Comparison of ENCODE assay signal across 8 cellular contexts in genomic region chr3:71069797-71070196, GRCh38.
A peak's percentile ranks its signal among the peaks of the same experiment; 100 is the strongest.
DNase-seq lines count a peak whose midpoint lies in the region; ATAC-seq and TF ChIP-seq lines count a peak whose summit lies in the region.

No MANE protein-coding gene starts in this region.

- no peaks in the 10 kb centered on the region for H3K36me3 ChIP-seq in neural cell (ENCODE audit: insufficient read depth, low read length)

- H3K9me3 ChIP-seq in AG04450 (ENCODE audit: control insufficient read depth, insufficient read depth, low read length): no peaks in the 10 kb centered on the region; the same call in 1 of the 2 replicates
- H3K9me3 ChIP-seq in neural cell (ENCODE audit: low read length): no peaks in the 10 kb centered on the region

- DNase-seq in AG04450 (ENCODE audit: low read depth, low spot score) (no peak), NCI-H526 (lab: John Stamatoyannopoulos, UW) (peak; percentile 54 to 80), type B pancreatic cell (ENCODE audit: extremely low spot score, unreplicated experiment) (no peak), OCI-M2 (lab: John Stamatoyannopoulos, UW; ENCODE audit: unreplicated experiment) (no peak)
- peak; percentile 80 for DNase-seq in activated CD8-positive, alpha-beta memory T cell treated with anti-CD3 and anti-CD28 coated beads, Interleukin-2, amount 10 ng/mL, durations not matched to agents 7 days and 5 days

- H3K9me2 ChIP-seq in neural cell (ENCODE audit: insufficient read depth, low read length): no peaks in the 10 kb centered on the region

- H3K27ac Mint-ChIP-seq in activated CD8-positive, alpha-beta memory T cell treated with anti-CD3 and anti-CD28 coated beads, Interleukin-2, amount 10 ng/mL, durations not matched to agents 7 days and 5 days: peak overlapping the region; percentile 32
- H3K27ac Mint-ChIP-seq in type B pancreatic cell: peak overlapping the region; percentile 93

- no peaks in the 10 kb centered on the region for H3F3A ChIP-seq in neural cell (ENCODE audit: insufficient read depth, low read length, poor library complexity, severe bottlenecking)

- H3K4me2 ChIP-seq in neural cell (ENCODE audit: low read length): no peak overlapping the region

- TF ChIP-seq CTCF in AG04450 (IDR thresholded peaks at IDR 0.05; ENCODE audit: low read depth, low read length) (peak; percentile 35), neural cell (IDR thresholded peaks at IDR 0.05; ENCODE audit: poor library complexity, severe bottlenecking) (peak; percentile 28), type B pancreatic cell (conservative IDR thresholded peaks at IDR 0.05) (peak; percentile 68)

- H3K4me1 Mint-ChIP-seq in activated CD8-positive, alpha-beta memory T cell treated with anti-CD3 and anti-CD28 coated beads, Interleukin-2, amount 10 ng/mL, durations not matched to agents 7 days and 5 days: peaks cover 43% of the 10 kb centered on the region
- H3K4me1 Mint-ChIP-seq in type B pancreatic cell (ENCODE audit: unreplicated experiment): peaks cover 65% of the 10 kb centered on the region

- no peak for TF ChIP-seq RAD21 in neural cell (conservative IDR thresholded peaks at IDR 0.05)

- no peaks in the 10 kb centered on the region for H3K9me3 Mint-ChIP-seq in activated CD8-positive, alpha-beta memory T cell treated with anti-CD3 and anti-CD28 coated beads, Interleukin-2, amount 10 ng/mL, durations not matched to agents 7 days and 5 days (ENCODE audit: low read depth)
- no peaks in the 10 kb centered on the region for H3K9me3 Mint-ChIP-seq in type B pancreatic cell

- H3K9ac ChIP-seq in neural cell (ENCODE audit: low read length): no peak overlapping the region

- no peaks in the 10 kb centered on the region for H3K36me3 Mint-ChIP-seq in activated CD8-positive, alpha-beta memory T cell treated with anti-CD3 and anti-CD28 coated beads, Interleukin-2, amount 10 ng/mL, durations not matched to agents 7 days and 5 days
- H3K36me3 Mint-ChIP-seq in type B pancreatic cell: peaks cover 6% of the 10 kb centered on the region

- TF ChIP-seq EP300 in neural cell (conservative IDR thresholded peaks at IDR 0.05; ENCODE audit: poor library complexity, severe bottlenecking): no peak

- H3K27me3 ChIP-seq in AG04450 (ENCODE audit: control insufficient read depth, insufficient read depth, low read length) (no peaks in the 10 kb centered on the region), neural cell (ENCODE audit: insufficient read depth, low read depth, low read length) (peaks cover 7% of the 10 kb centered on the region)

- H3K4me3 ChIP-seq in AG04450 (ENCODE audit: low read depth, low read length): no peak overlapping the region
- no peak overlapping the region for H3K4me3 ChIP-seq in neural cell (ENCODE audit: low read length)

- H3K4me3 Mint-ChIP-seq in activated CD8-positive, alpha-beta memory T cell treated with anti-CD3 and anti-CD28 coated beads, Interleukin-2, amount 10 ng/mL, durations not matched to agents 7 days and 5 days: no peak overlapping the region
- H3K4me3 Mint-ChIP-seq in type B pancreatic cell: peak overlapping the region; percentile 76

- H4K20me1 ChIP-seq in neural cell (ENCODE audit: insufficient read depth): no peaks in the 10 kb centered on the region

- H3K79me2 ChIP-seq in neural cell (replicated peaks; ENCODE audit: insufficient read depth, low read length): no peaks in the 10 kb centered on the region

- H3K27ac ChIP-seq in AG04450 (ENCODE audit: low read depth, low read length) (no peak overlapping the region), neural cell (ENCODE audit: low read length) (no peak overlapping the region)

- no peak overlapping the region for H2AFZ ChIP-seq in neural cell (ENCODE audit: low read depth, low read length)

- ATAC-seq in GM19397 (IDR thresholded peaks at IDR 0.05; ENCODE audit: unreplicated experiment) (peak; percentile 41), esophagus mucosa (peak; percentile 94)
- peak; percentile 37 for ATAC-seq in activated CD8-positive, alpha-beta memory T cell treated with anti-CD3 and anti-CD28 coated beads, Interleukin-2, amount 10 ng/mL, durations not matched to agents 7 days and 5 days

- CTCF ChIA-PET in AG04450 (lab: Charles Lee): no interaction called here
- CTCF ChIA-PET in activated CD8-positive, alpha-beta memory T cell treated with anti-CD3 and anti-CD28 coated beads, Interleukin-2, amount 10 ng/mL, durations not matched to agents 7 days and 5 days (lab: Charles Lee): interaction anchor here (1.4 to 1.7 kb wide), 3 partner anchors 9 to 178 kb away, joined by 3 to 5 read pairs (median 4); no protein-coding TSS in a partner anchor

- H3K27me3 Mint-ChIP-seq in activated CD8-positive, alpha-beta memory T cell treated with anti-CD3 and anti-CD28 coated beads, Interleukin-2, amount 10 ng/mL, durations not matched to agents 7 days and 5 days: no peaks in the 10 kb centered on the region
- H3K27me3 Mint-ChIP-seq in type B pancreatic cell: no peaks in the 10 kb centered on the region

- POLR2A ChIA-PET in AG04450 (lab: Yijun Ruan, JAX): no interaction called here

TF ChIP-seq in neural cell, 6 proteins besides CTCF, POLR2A, EP300 and RAD21:
- TF ChIP-seq SMC3 (conservative IDR thresholded peaks at IDR 0.05; ENCODE audit: poor library complexity): peak; percentile 18
- no peak for TF ChIP-seq MXI1 (conservative IDR thresholded peaks at IDR 0.05; ENCODE audit: poor library complexity, severe bottlenecking)
TF ChIP-seq in neural cell: peak in this region for 1.

Comparison
In these comparisons a context has a peak if more than half of its experiments do, and no peak if none do; other contexts are left out.
1. DNase-seq: peak in NCI-H526 (2 of 2) and activated CD8-positive, alpha-beta memory T cell treated with anti-CD3 and anti-CD28 coated beads, Interleukin-2, amount 10 ng/mL, durations not matched to agents 7 days and 5 days (single experiment); none in AG04450 (single experiment), type B pancreatic cell (single experiment) and OCI-M2 (single experiment).
2. ATAC-seq: peak in every context shown above with its lines; median percentile 94 in esophagus mucosa; 41 in GM19397; 37 in activated CD8-positive, alpha-beta memory T cell treated with anti-CD3 and anti-CD28 coated beads, Interleukin-2, amount 10 ng/mL, durations not matched to agents 7 days and 5 days.
3. Peak in every context shown above with its lines, with median percentiles within 50 percentile points of each other: CTCF ChIP-seq.